ENCODE assay signal across 11 cellular contexts in genomic region chr19:17091758-17092333, GRCh38. TPM values are rescaled to one million over a fixed set of nuclear protein-coding genes. Genes with fewer than 3 reads are reported as not detected.
A peak's percentile ranks its signal among the peaks of the same experiment; 100 is the strongest.
DNase-seq lines count a peak whose midpoint lies in the region; ATAC-seq, FAIRE-seq and TF ChIP-seq lines count a peak whose summit lies in the region.
"Had no signal": no experiment of that assay in that cellular context is flagged by ENCODE, and none has a peak within 500 bp of the region (broad histone marks: within the 10 kb centered on the region; RNA-seq: fewer than 3 reads in every experiment).

No MANE protein-coding gene starts in this region.

- no peak for TF ChIP-seq RAD21 in GM12878 (IDR thresholded peaks at IDR 0.05; ENCODE audit: insufficient read depth, low read depth, low read length)

- H2BK120ac ChIP-seq in mesendoderm (ENCODE audit: low read depth, low read length) = no peak overlapping the region

- H3K27ac Mint-ChIP-seq in activated T-cell treated with anti-CD3 and anti-CD28 coated beads, Interleukin-2, amount 50 U/mL, for 24 hours = no peak overlapping the region
- H3K27ac Mint-ChIP-seq: activated naive CD4-positive, alpha-beta T cell treated with anti-CD3 and anti-CD28 coated beads, Interleukin-2, amount 50 U/mL, for 24 hours had no signal

- H3K9me3 Mint-ChIP-seq in activated T-cell treated with anti-CD3 and anti-CD28 coated beads, Interleukin-2, amount 50 U/mL, for 24 hours = no peaks in the 10 kb centered on the region
- H3K9me3 Mint-ChIP-seq: activated naive CD4-positive, alpha-beta T cell treated with anti-CD3 and anti-CD28 coated beads, Interleukin-2, amount 50 U/mL, for 24 hours had no signal

- ATAC-seq in Right ventricle myocardium inferior = no peak
- peak; percentile 55 for ATAC-seq in GM12878
- ATAC-seq in GM21515 (IDR thresholded peaks at IDR 0.05; ENCODE audit: unreplicated experiment) = no peak

- H3K4me1 Mint-ChIP-seq in activated T-cell treated with anti-CD3 and anti-CD28 coated beads, Interleukin-2, amount 50 U/mL, for 24 hours (ENCODE audit: low read depth) = peaks cover 62% of the 10 kb centered on the region

- H4K20me1 ChIP-seq in GM12878 (ENCODE audit: control insufficient read depth, insufficient read depth) = peaks cover 7% of the 10 kb centered on the region; the same call in 1 of the 2 replicates

- H4K8ac ChIP-seq in mesendoderm (ENCODE audit: low read depth, low read length) = no peak overlapping the region

- SMC1A ChIA-PET in GM12878 (lab: Charles Lee; ENCODE audit: uncharacterized antibody, unreplicated experiment) = no interaction called here

- 57% methylated on average over 15 of the region's 15 CpGs for WGBS in GM12878 (ENCODE audit: insufficient coverage, insufficient replicate concordance, low lambda C conversion rate, missing lambda C conversion rate)
- no CpG with 5 or more reads among the region's 15 CpGs for WGBS in mesendoderm (ENCODE audit: extremely low coverage, insufficient coverage, low lambda C conversion rate)

- no peak overlapping the region for H3K4me3 ChIP-seq in right atrium auricular region
- H3K4me3 ChIP-seq in GM12878 = no peak overlapping the region
- H3K4me3 ChIP-seq in mesendoderm (ENCODE audit: low read length) = no peak overlapping the region
- H3K4me3 ChIP-seq: MG63 had no signal

- peaks cover 32% of the 10 kb centered on the region for H3K36me3 Mint-ChIP-seq in activated T-cell treated with anti-CD3 and anti-CD28 coated beads, Interleukin-2, amount 50 U/mL, for 24 hours (ENCODE audit: low read depth)

- peaks cover 30% of the 10 kb centered on the region for H3K79me1 ChIP-seq in mesendoderm (ENCODE audit: low read length)

- H3K23ac ChIP-seq in mesendoderm (ENCODE audit: low read length) = no peak overlapping the region

- CTCF ChIA-PET in GM12878 (lab: Yijun Ruan, JAX) = interaction anchor here (0.9 to 1.5 kb wide), 2 partner anchors 11 to 151 kb away, joined by 3 to 4 read pairs; no protein-coding TSS in a partner anchor

- no peak overlapping the region for H3K4me3 Mint-ChIP-seq in activated T-cell treated with anti-CD3 and anti-CD28 coated beads, Interleukin-2, amount 50 U/mL, for 24 hours
- H3K4me3 Mint-ChIP-seq: activated naive CD4-positive, alpha-beta T cell treated with anti-CD3 and anti-CD28 coated beads, Interleukin-2, amount 50 U/mL, for 24 hours had no signal

- H2AK5ac ChIP-seq in mesendoderm (ENCODE audit: low read length) = no peak overlapping the region

- peak overlapping the region in 1 of 2 donors; percentile 10 for H3K27ac ChIP-seq in right atrium auricular region
- H3K27ac ChIP-seq in GM12878 (ENCODE audit: control insufficient read depth, insufficient read depth) = peak overlapping the region; percentile 71
- no peak overlapping the region for H3K27ac ChIP-seq in mesendoderm (ENCODE audit: low read depth, low read length)

- no peaks in the 10 kb centered on the region for H3K36me3 ChIP-seq in right atrium auricular region
- peaks cover 7 to 27% of the 10 kb centered on the region in 2 experiments for H3K36me3 ChIP-seq in GM12878 (ENCODE audit: control insufficient read depth in 2 of 2, insufficient read depth in 2 of 2, low read length in 1 of 2)
- H3K36me3 ChIP-seq in mesendoderm (ENCODE audit: control insufficient read depth, insufficient read depth, low read length) = no peaks in the 10 kb centered on the region

- H3K79me2 ChIP-seq in GM12878 (ENCODE audit: control insufficient read depth, insufficient read depth, low read length) = peaks cover 88% of the 10 kb centered on the region
- peaks cover 32% of the 10 kb centered on the region for H3K79me2 ChIP-seq in mesendoderm (ENCODE audit: control insufficient read depth, insufficient read depth, low read length)

- H3K56ac ChIP-seq in mesendoderm (ENCODE audit: low read length) = peak overlapping the region; percentile 49

- H2BK15ac ChIP-seq in mesendoderm (replicated peaks; ENCODE audit: low read depth) = no peak overlapping the region

- in situ Hi-C loops in GM12878 (cut with MboI) = no loop called here

- no peaks in the 10 kb centered on the region for H3K27me3 Mint-ChIP-seq in activated T-cell treated with anti-CD3 and anti-CD28 coated beads, Interleukin-2, amount 50 U/mL, for 24 hours
- H3K27me3 Mint-ChIP-seq: activated naive CD4-positive, alpha-beta T cell treated with anti-CD3 and anti-CD28 coated beads, Interleukin-2, amount 50 U/mL, for 24 hours had no signal

- no peak for TF ChIP-seq EP300 in GM12878 (IDR thresholded peaks at IDR 0.05; ENCODE audit: borderline replicate concordance in 1 of 2, control insufficient read depth in 1 of 2, low read depth in 2 of 2, low read length in 2 of 2)

- no peak overlapping the region; the same call in 1 of the 2 replicates for H3K4me2 ChIP-seq in GM12878 (ENCODE audit: control insufficient read depth, insufficient read depth)
- H3K4me2 ChIP-seq in mesendoderm (ENCODE audit: low read length) = no peak overlapping the region

- H3K27me3 ChIP-seq in right atrium auricular region = no peaks in the 10 kb centered on the region
- no peaks in the 10 kb centered on the region for H3K27me3 ChIP-seq in GM12878 (replicated peaks in 1 of 2; ENCODE audit: control insufficient read depth in 2 of 2, insufficient read depth in 2 of 2, low read length in 1 of 2)
- no peaks in the 10 kb centered on the region for H3K27me3 ChIP-seq in mesendoderm (ENCODE audit: insufficient read depth, low read length, poor library complexity)
- H3K27me3 ChIP-seq: MG63 had no signal

- POLR2A ChIA-PET in GM12878 (lab: Charles Lee) = interaction anchor here (0.6 to 1.2 kb wide), 4 partner anchors 10 to 691 kb away, joined by 3 to 6 read pairs (median 4); partner anchors contain the start of gene USE1

- H2AFZ ChIP-seq in GM12878 (ENCODE audit: control insufficient read depth, low read depth, low read length) = no peak overlapping the region

- H4K5ac ChIP-seq in mesendoderm (ENCODE audit: low read length) = no peak overlapping the region

- H3K4ac ChIP-seq in mesendoderm (ENCODE audit: low read depth, low read length) = peak overlapping the region; percentile 19

- no TSS peak for BruUV-seq in GM12878 (replicated peaks; lab: Mats Ljungman, UMichigan)

- RAD21 ChIA-PET in GM12878 (lab: Charles Lee; ENCODE audit: unreplicated experiment) = interaction anchor here (0.7 kb wide), 1 partner anchor 29 kb away, joined by 4 read pairs; no protein-coding TSS in a partner anchor

- H3K9ac ChIP-seq in GM12878 (ENCODE audit: control insufficient read depth, insufficient read depth, low read length) (no peak overlapping the region), mesendoderm (ENCODE audit: low read length) (no peak overlapping the region)

- H3K4me1 ChIP-seq in right atrium auricular region = peaks cover 0 to 58% of the 10 kb centered on the region in 2 donors
- H3K4me1 ChIP-seq in GM12878 (ENCODE audit: control insufficient read depth, insufficient read depth, low read length) = peaks cover 31% of the 10 kb centered on the region
- peaks cover 2% of the 10 kb centered on the region for H3K4me1 ChIP-seq in mesendoderm (ENCODE audit: control insufficient read depth, low read depth, low read length)

- H3K9me3 ChIP-seq in right atrium auricular region = no peaks in the 10 kb centered on the region
- H3K9me3 ChIP-seq in GM12878 (replicated peaks; ENCODE audit: control insufficient read depth, insufficient read depth, low read length) = no peaks in the 10 kb centered on the region
- H3K9me3 ChIP-seq: MG63 had no signal

- DNase-seq in Right ventricle myocardium inferior (ENCODE audit: missing footprints) = peak; percentile 89
- no peak for DNase-seq in right atrium auricular region (ENCODE audit: low spot score)
- DNase-seq in GM12878 (ENCODE audit: low read depth, low spot score) = no peak
- DNase-seq in mesendoderm = peak; percentile 25
- no peak for DNase-seq in NCI-H526 (lab: John Stamatoyannopoulos, UW)
- DNase-seq in NCI-H226 = no peak
- no peak for DNase-seq in activated T-cell treated with anti-CD3 and anti-CD28 coated beads, Interleukin-2, amount 50 U/mL, for 24 hours
- DNase-seq: MG63 had no signal

- FAIRE-seq in GM12878 (lab: Jason Lieb, UNC) = no peak
- FAIRE-seq: endothelial cell of umbilical vein had no signal

- H2BK5ac ChIP-seq in mesendoderm (ENCODE audit: low read length) = no peak overlapping the region

- intact Hi-C loops in Right ventricle myocardium inferior (cut with DNase I) (no loop called here), GM12878 (cut with micrococcal nuclease; ENCODE audit: unreplicated experiment) (no loop called here)

- TF ChIP-seq CTCF in right atrium auricular region (IDR thresholded peaks at IDR 0.05) = no peak
- TF ChIP-seq CTCF in GM12878 (IDR thresholded peaks at IDR 0.05 in 2 of 3, conservative IDR thresholded peaks at IDR 0.05 in 1 of 3; ENCODE audit: control insufficient read depth in 2 of 3, extremely low read depth in 1 of 3, insufficient read depth in 1 of 3, low read depth in 3 of 3, low read length in 3 of 3) = no peak

- TF ChIP-seq POLR2A in GM12878 (IDR thresholded peaks at IDR 0.05; ENCODE audit: low read depth, low read length) = peak; percentile 52; the same call in 1 of the 2 replicates

- H3K18ac ChIP-seq in mesendoderm (ENCODE audit: low read length) = no peak overlapping the region

RNA-seq across cellular contexts. Expression of gene MYO9B, which starts 16.3 kb away (rescaled TPM):
- total RNA-seq in Right ventricle myocardium inferior (33.2 TPM), right atrium auricular region (10 to 100 TPM; 25.4 to 40.8 TPM), GM12878 (2014; rRNA removed) (66.4 and 77.3 TPM in 2 replicates), GM12878 (2014; rRNA removed; fragmentation: Illumina TruSeq; extraction: Trizol) (38.1 and 42.6 TPM in 2 replicates), GM12878 (2021) (157 and 165 TPM in 2 replicates)
- total RNA-seq in GM12878 (2013; cell fraction: nucleolus; rRNA removed) = 555 and 589 TPM in 2 replicates
- polyA plus RNA-seq in GM12878 (2011; ENCODE audit: low read depth) = 65.2 TPM
- polyA plus RNA-seq in GM12878 (2011; rRNA removed) (26.7 and 48.9 TPM in 2 replicates), GM12878 (2014; fragmentation: Illumina TruSeq; extraction: Trizol) (26.8 and 57.9 TPM in 2 replicates), GM12878 (2014; fragmentation: Nextera tagmentation; extraction: Ambion mirVana) (10 to 100 TPM in 1 of 2 experiments, 1 to 10 TPM in 1; 5.4 to 11.1 TPM), GM12878 (2014; rRNA removed) (87.6 and 105 TPM in 2 replicates), GM12878 (2016; fragmentation: Nextera tagmentation; extraction: Ambion mirVana) (10 to 100 TPM; 25.4 to 32.8 TPM)
- polyA plus RNA-seq in GM12878 (2011; cell fraction: cytosol; rRNA removed) = 49.6 and 58.1 TPM in 2 replicates
- polyA plus RNA-seq in GM12878 (2011; cell fraction: nucleus; rRNA removed) = 452 and 507 TPM in 2 replicates
- 174 and 191 TPM in 2 replicates for polyA plus RNA-seq in GM12878 (2012)
- polyA minus RNA-seq in GM12878 (2011; rRNA and poly(A)+ RNA removed) = 93.1 and 119 TPM in 2 replicates
- polyA minus RNA-seq in GM12878 (2011; cell fraction: cytosol; rRNA and poly(A)+ RNA removed) = 59.6 and 66.5 TPM in 2 replicates
- polyA minus RNA-seq in GM12878 (2011; cell fraction: nucleus; rRNA and poly(A)+ RNA removed) = 106 and 154 TPM in 2 replicates
- 28.8 TPM for polyA plus RNA-seq in mesendoderm (2013, experiment 1 of 2)
- 29.1 TPM for polyA plus RNA-seq in mesendoderm (2013, experiment 2 of 2)

RNA-seq across cellular contexts. Expression of gene HAUS8, which starts 16.6 kb away (rescaled TPM):
- 5.4 TPM for total RNA-seq in Right ventricle myocardium inferior
- total RNA-seq in right atrium auricular region = 1 to 10 TPM; 2.5 to 5.0 TPM
- total RNA-seq in GM12878 (2013; cell fraction: nucleolus; rRNA removed) = 14.2 and 16.9 TPM in 2 replicates
- total RNA-seq in GM12878 (2014; rRNA removed) = 15.4 and 22.7 TPM in 2 replicates
- total RNA-seq in GM12878 (2014; rRNA removed; fragmentation: Illumina TruSeq; extraction: Trizol) = 22.8 and 24.0 TPM in 2 replicates
- 32.0 and 36.8 TPM in 2 replicates for total RNA-seq in GM12878 (2021)
- 14.4 TPM for polyA plus RNA-seq in GM12878 (2011; ENCODE audit: low read depth)
- polyA plus RNA-seq in GM12878 (2011; rRNA removed) = 21.3 and 24.6 TPM in 2 replicates
- polyA plus RNA-seq in GM12878 (2011; cell fraction: cytosol; rRNA removed) = 24.9 and 27.7 TPM in 2 replicates
- polyA plus RNA-seq in GM12878 (2011; cell fraction: nucleus; rRNA removed) = 31.7 and 32.0 TPM in 2 replicates
- 16.4 and 17.9 TPM in 2 replicates for polyA plus RNA-seq in GM12878 (2012)
- polyA plus RNA-seq in GM12878 (2014; fragmentation: Illumina TruSeq; extraction: Trizol) = 33.1 and 37.2 TPM in 2 replicates
- polyA plus RNA-seq in GM12878 (2014; fragmentation: Nextera tagmentation; extraction: Ambion mirVana) = 10 to 100 TPM; 24.2 to 35.7 TPM
- polyA plus RNA-seq in GM12878 (2014; rRNA removed) = 34.6 and 37.4 TPM in 2 replicates
- polyA plus RNA-seq in GM12878 (2016; fragmentation: Nextera tagmentation; extraction: Ambion mirVana) = 10 to 100 TPM; 43.0 to 43.9 TPM
- polyA minus RNA-seq in GM12878 (2011; rRNA and poly(A)+ RNA removed) = 10.3 and 10.8 TPM in 2 replicates
- polyA minus RNA-seq in GM12878 (2011; cell fraction: cytosol; rRNA and poly(A)+ RNA removed) = 3.7 and 8.1 TPM in 2 replicates
- polyA minus RNA-seq in GM12878 (2011; cell fraction: nucleus; rRNA and poly(A)+ RNA removed) = 5.4 and 11.7 TPM in 2 replicates
- polyA plus RNA-seq in mesendoderm (2013, experiment 1 of 2) = 24.9 TPM
- polyA plus RNA-seq in mesendoderm (2013, experiment 2 of 2) = 24.3 TPM

Comparison
In these comparisons a context has a peak if more than half of its experiments do, and no peak if none do; other contexts are left out.
1. DNase-seq: peak in Right ventricle myocardium inferior (single experiment) and mesendoderm (single experiment); none in right atrium auricular region (single experiment), GM12878 (single experiment), NCI-H526 (0 of 2), NCI-H226 (single experiment) and activated T-cell treated with anti-CD3 and anti-CD28 coated beads, Interleukin-2, amount 50 U/mL, for 24 hours (single experiment).